ENCODE assay signal across 13 cellular contexts in genomic region chr7:30468041-30468440, GRCh38. TPM values are rescaled to one million over a fixed set of nuclear protein-coding genes. Genes with fewer than 3 reads are reported as not detected.
DNase-seq lines count a peak whose midpoint lies in the region; ATAC-seq, FAIRE-seq and TF ChIP-seq lines count a peak whose summit lies in the region.
"Had no signal": no experiment of that assay in that cellular context is flagged by ENCODE, and none has a peak within 500 bp of the region (broad histone marks: within the 10 kb centered on the region; RNA-seq: fewer than 3 reads in every experiment).

No MANE protein-coding gene starts in this region.

- BruUV-seq in HepG2 (replicated peaks; lab: Mats Ljungman, UMichigan) (no TSS peak), GM12878 (replicated peaks; lab: Mats Ljungman, UMichigan) (no TSS peak)

- POLR2A ChIA-PET in HepG2 (lab: Yijun Ruan, JAX) = no interaction called here
- POLR2A ChIA-PET in GM12878 (lab: Charles Lee) = interaction anchor here (0.6 kb wide), 1 partner anchor 32 kb away, joined by 3 read pairs; no protein-coding TSS in a partner anchor
- POLR2A ChIA-PET in naive thymus-derived CD4-positive, alpha-beta T cell (lab: Charles Lee) = no interaction called here

- H3K27ac ChIP-seq in liver (ENCODE audit: low read depth in 1 of 2, low read length in 2 of 2) (peak overlapping the region; percentile 35 to 62), HepG2 (ENCODE audit: extremely low read length, insufficient read depth, low read length) (no peak overlapping the region), GM12878 (ENCODE audit: control insufficient read depth, insufficient read depth) (no peak overlapping the region), uterus (peak overlapping the region; percentile 85 to 90), dorsolateral prefrontal cortex (peak overlapping the region in 6 of 59 donors; percentile 54 to 85 (median 76))
- H3K27ac ChIP-seq in naive thymus-derived CD4-positive, alpha-beta T cell (ENCODE audit: low read depth, low read length) = no peak overlapping the region
- H3K27ac ChIP-seq: PC-9 had no signal

- H3K27me3 ChIP-seq in liver (ENCODE audit: control insufficient read depth in 4 of 4, insufficient read depth in 4 of 4, low read length in 3 of 4) (no peaks in the 10 kb centered on the region), HepG2 (ENCODE audit: control insufficient read depth in 1 of 2, insufficient read depth in 2 of 2, low read length in 2 of 2) (no peaks in the 10 kb centered on the region), GM12878 (replicated peaks in 1 of 2; ENCODE audit: control insufficient read depth in 2 of 2, insufficient read depth in 2 of 2, low read length in 1 of 2) (no peaks in the 10 kb centered on the region), uterus (no peaks in the 10 kb centered on the region), dorsolateral prefrontal cortex (no peaks in the 10 kb centered on the region)
- H3K27me3 ChIP-seq in naive thymus-derived CD4-positive, alpha-beta T cell (ENCODE audit: control insufficient read depth in 2 of 2, insufficient read depth in 2 of 2, low read length in 2 of 2) = no peaks in the 10 kb centered on the region

- H3K4me2 ChIP-seq in HepG2 (ENCODE audit: low read depth, low read length) (no peak overlapping the region), GM12878 (ENCODE audit: control insufficient read depth, insufficient read depth) (no peak overlapping the region)
- H3K4me2 ChIP-seq: PC-9 had no signal

- in situ Hi-C loops in HepG2 (cut with HindIII; ENCODE audit: extremely low pct_ligation_motif_present, low pct_unique_long_range_greater_than_20kb) = no loop called here
- in situ Hi-C loops in GM12878 (cut with MboI) = no loop called here

- H4K20me1 ChIP-seq in HepG2 (ENCODE audit: insufficient read depth, low read length) (no peaks in the 10 kb centered on the region), GM12878 (ENCODE audit: control insufficient read depth, insufficient read depth) (no peaks in the 10 kb centered on the region)

- intact Hi-C loops in HepG2 (cut with micrococcal nuclease; ENCODE audit: unreplicated experiment) = no loop called here
- intact Hi-C loops in GM12878 (cut with micrococcal nuclease; ENCODE audit: unreplicated experiment) = no loop called here
- intact Hi-C loops in naive thymus-derived CD4-positive, alpha-beta T cell (cut with micrococcal nuclease) = no loop called here
- intact Hi-C loops in uterus (cut with DNase I; ENCODE audit: low total_unique reads) = no loop called here
- intact Hi-C loops in dorsolateral prefrontal cortex (cut with DNase I) = no loop called here

- no peak for DNase-seq in HepG2 (ENCODE audit: low spot score)
- no peak for DNase-seq in GM12878 (ENCODE audit: low read depth, low spot score)
- DNase-seq in naive thymus-derived CD4-positive, alpha-beta T cell = no peak
- no peak for DNase-seq in uterus
- no peak for DNase-seq in HPDE6-E6E7 (ENCODE audit: extremely low spot score)
- no peak for DNase-seq in C1 segment of cervical spinal cord (lab: John Stamatoyannopoulos, UW)
- no peak for DNase-seq in dorsolateral prefrontal cortex
- DNase-seq: amniotic stem cell; effector memory CD4-positive, alpha-beta T cell; NCI-H2171; PC-9 had no signal

- CTCF ChIA-PET in HepG2 (lab: Yijun Ruan, JAX; ENCODE audit: low intra/inter-chr PET ratio, low total read pairs) = no interaction called here
- CTCF ChIA-PET in GM12878 (lab: Yijun Ruan, JAX) = interaction anchor here (0.6 to 1.3 kb wide), 2 partner anchors 9 to 10 kb away, joined by 6 to 7 read pairs; no protein-coding TSS in a partner anchor
- CTCF ChIA-PET in naive thymus-derived CD4-positive, alpha-beta T cell (lab: Charles Lee) = no interaction called here

- SMC1A ChIA-PET in GM12878 (lab: Charles Lee; ENCODE audit: uncharacterized antibody, unreplicated experiment) = interaction anchor here (3.8 kb wide), 1 partner anchor 10 kb away, joined by 15 read pairs; the partner anchor contains the start of gene NOD1

- no peak for TF ChIP-seq POLR2A in HepG2 (IDR thresholded peaks at IDR 0.05; ENCODE audit: insufficient read depth in 1 of 2, low read depth in 2 of 2, low read length in 2 of 2)
- no peak for TF ChIP-seq POLR2A in GM12878 (IDR thresholded peaks at IDR 0.05; ENCODE audit: low read depth, low read length)
- TF ChIP-seq POLR2A in uterus (IDR thresholded peaks at IDR 0.05) = no peak

- 74% methylated on average over 2 of the region's 2 CpGs for WGBS in liver
- 97% methylated on average over 2 of the region's 2 CpGs for WGBS in HepG2 (ENCODE audit: low lambda C conversion rate)
- WGBS in GM12878 (ENCODE audit: insufficient coverage, insufficient replicate concordance, low lambda C conversion rate, missing lambda C conversion rate) = 49% methylated on average over 2 of the region's 2 CpGs

- H3K36me3 ChIP-seq in liver (ENCODE audit: control insufficient read depth in 4 of 4, insufficient read depth in 3 of 4, low read depth in 1 of 4, low read length in 3 of 4) = no peaks in the 10 kb centered on the region
- no peaks in the 10 kb centered on the region for H3K36me3 ChIP-seq in HepG2 (replicated peaks in 1 of 2; ENCODE audit: control insufficient read depth in 1 of 2, insufficient read depth in 2 of 2, low read length in 2 of 2)
- 0 out of 4 replicates have a peak, but pooled peaks cover 0 to 6% of the 10 kb centered on the region in 2 experiments for H3K36me3 ChIP-seq in GM12878 (ENCODE audit: control insufficient read depth in 2 of 2, insufficient read depth in 2 of 2, low read length in 1 of 2)
- H3K36me3 ChIP-seq in naive thymus-derived CD4-positive, alpha-beta T cell (ENCODE audit: control insufficient read depth in 2 of 3, insufficient read depth in 3 of 3, low read length in 3 of 3) = no peaks in the 10 kb centered on the region
- H3K36me3 ChIP-seq in uterus = no peaks in the 10 kb centered on the region

- H3K4me3 ChIP-seq in liver (ENCODE audit: low read depth in 1 of 3, low read length in 3 of 3) = no peak overlapping the region
- no peak overlapping the region for H3K4me3 ChIP-seq in HepG2 (replicated peaks in 1 of 3; ENCODE audit: insufficient read depth in 1 of 3, low read depth in 2 of 3, low read length in 3 of 3)
- H3K4me3 ChIP-seq in GM12878 = no peak overlapping the region
- no peak overlapping the region for H3K4me3 ChIP-seq in naive thymus-derived CD4-positive, alpha-beta T cell (ENCODE audit: low read length)
- no peak overlapping the region for H3K4me3 ChIP-seq in uterus
- no peak overlapping the region for H3K4me3 ChIP-seq in dorsolateral prefrontal cortex
- H3K4me3 ChIP-seq: K562, PC-9 had no signal

- H3K4me1 Mint-ChIP-seq in naive thymus-derived CD4-positive, alpha-beta T cell = peaks cover 47 to 79% (median 58%) of the 10 kb centered on the region in 7 donors

- FAIRE-seq in HepG2 (lab: Jason Lieb, UNC) = no peak
- no peak for FAIRE-seq in GM12878 (lab: Jason Lieb, UNC)
- FAIRE-seq: K562 had no signal

- H3K9ac ChIP-seq in liver (ENCODE audit: low read depth in 1 of 2, low read length in 2 of 2) (no peak overlapping the region), HepG2 (ENCODE audit: insufficient read depth, low read depth, low read length) (no peak overlapping the region), GM12878 (ENCODE audit: control insufficient read depth, insufficient read depth, low read length) (no peak overlapping the region)

- H3K4me1 ChIP-seq in liver (ENCODE audit: control insufficient read depth in 4 of 4, insufficient read depth in 4 of 4, low read length in 3 of 4) (peaks cover 0 to 5% (median 3%) of the 10 kb centered on the region in 4 donors), HepG2 (ENCODE audit: insufficient read depth, low read length) (peaks cover 19% of the 10 kb centered on the region), GM12878 (ENCODE audit: control insufficient read depth, insufficient read depth, low read length) (peaks cover 30% of the 10 kb centered on the region), uterus (peaks cover 13 to 42% of the 10 kb centered on the region in 2 donors)
- peaks cover 4 to 22% of the 10 kb centered on the region in 2 donors for H3K4me1 ChIP-seq in naive thymus-derived CD4-positive, alpha-beta T cell (ENCODE audit: control insufficient read depth in 2 of 2, insufficient read depth in 2 of 2, low read length in 2 of 2)

- H3K36me3 Mint-ChIP-seq in naive thymus-derived CD4-positive, alpha-beta T cell = peaks cover 0 to 31% (median 0%) of the 10 kb centered on the region in 5 donors

- H3K27ac Mint-ChIP-seq in naive thymus-derived CD4-positive, alpha-beta T cell = peak overlapping the region in 5 of 9 donors; percentile 8 to 51 (median 19)

- no peaks in the 10 kb centered on the region for H3K79me2 ChIP-seq in HepG2 (ENCODE audit: insufficient read depth, low read length)
- H3K79me2 ChIP-seq in GM12878 (ENCODE audit: control insufficient read depth, insufficient read depth, low read length) = peaks cover 4% of the 10 kb centered on the region

- no peak overlapping the region for H2AFZ ChIP-seq in HepG2 (ENCODE audit: low read length)
- no peak overlapping the region for H2AFZ ChIP-seq in GM12878 (ENCODE audit: control insufficient read depth, low read depth, low read length)
- H2AFZ ChIP-seq: PC-9 had no signal

- ATAC-seq in HepG2 (no peak), GM12878 (no peak)
- no peak for ATAC-seq in naive thymus-derived CD4-positive, alpha-beta T cell
- ATAC-seq: K562 had no signal

- no peaks in the 10 kb centered on the region for H3K9me3 ChIP-seq in liver (ENCODE audit: control insufficient read depth in 4 of 4, low read length in 3 of 4)
- H3K9me3 ChIP-seq in HepG2 (ENCODE audit: low read length) = no peaks in the 10 kb centered on the region
- no peaks in the 10 kb centered on the region; the same call in 2 of the 3 replicates for H3K9me3 ChIP-seq in GM12878 (replicated peaks; ENCODE audit: control insufficient read depth, insufficient read depth, low read length)
- H3K9me3 ChIP-seq in naive thymus-derived CD4-positive, alpha-beta T cell (ENCODE audit: control insufficient read depth in 2 of 3, low read length in 3 of 3) = no peaks in the 10 kb centered on the region
- no peaks in the 10 kb centered on the region for H3K9me3 ChIP-seq in uterus

- H3K9me3 Mint-ChIP-seq in naive thymus-derived CD4-positive, alpha-beta T cell = peaks cover 0 to 3% (median 0%) of the 10 kb centered on the region in 11 donors

- RAD21 ChIA-PET in GM12878 (lab: Charles Lee; ENCODE audit: unreplicated experiment) = no interaction called here

- TF ChIP-seq EP300 in HepG2 (IDR thresholded peaks at IDR 0.05; ENCODE audit: low read depth in 2 of 2, low read length in 2 of 2) (no peak), HepG2 (CRISPR knock-in tag; IDR thresholded peaks at IDR 0.05; ENCODE audit: borderline replicate concordance) (no peak), GM12878 (IDR thresholded peaks at IDR 0.05; ENCODE audit: borderline replicate concordance in 1 of 2, control insufficient read depth in 1 of 2, low read depth in 2 of 2, low read length in 2 of 2) (no peak)

- H3K4me3 Mint-ChIP-seq in naive thymus-derived CD4-positive, alpha-beta T cell = peak overlapping the region in 3 of 10 donors; percentile 10 to 27 (median 20)

- TF ChIP-seq CTCF in liver (IDR thresholded peaks at IDR 0.05; ENCODE audit: low read depth, low read length, missing input control) = no peak
- no peak for TF ChIP-seq CTCF in HepG2 (CRISPR knock-in tag; IDR thresholded peaks at IDR 0.05)
- no peak for TF ChIP-seq CTCF in GM12878 (IDR thresholded peaks at IDR 0.05 in 2 of 3, conservative IDR thresholded peaks at IDR 0.05 in 1 of 3; ENCODE audit: control insufficient read depth in 2 of 3, extremely low read depth in 1 of 3, insufficient read depth in 1 of 3, low read depth in 3 of 3, low read length in 3 of 3)
- no peak for TF ChIP-seq CTCF in uterus (IDR thresholded peaks at IDR 0.05)
- TF ChIP-seq CTCF in dorsolateral prefrontal cortex (IDR thresholded peaks at IDR 0.05 in 54 of 56, conservative IDR thresholded peaks at IDR 0.05 in 2 of 56; ENCODE audit: low read depth in 1 of 56, partially characterized antibody in 56 of 56) = no peak

- TF ChIP-seq RAD21 in liver (IDR thresholded peaks at IDR 0.05) (no peak), HepG2 (CRISPR knock-in tag; IDR thresholded peaks at IDR 0.05) (no peak), GM12878 (IDR thresholded peaks at IDR 0.05; ENCODE audit: insufficient read depth, low read depth, low read length) (no peak)

- no peaks in the 10 kb centered on the region for H3K27me3 Mint-ChIP-seq in naive thymus-derived CD4-positive, alpha-beta T cell

RNA-seq across cellular contexts. Expression of gene NOD1, which starts 10.5 kb away (rescaled TPM):
- total RNA-seq in liver (1 to 10 TPM; 2.1 to 3.5 TPM), HepG2 (2016; rRNA removed; fragmentation: Illumina TruSeq; extraction: Trizol) (2.9 TPM in 2 replicates), GM12878 (2014; rRNA removed) (8.8 and 9.3 TPM in 2 replicates), GM12878 (2014; rRNA removed; fragmentation: Illumina TruSeq; extraction: Trizol) (8.4 and 9.0 TPM in 2 replicates), GM12878 (2021) (13.7 and 14.6 TPM in 2 replicates), uterus (10 to 100 TPM in 3 of 4 donors, 1 to 10 TPM in 1; 9.2 to 22.1 (median 12.7) TPM), dorsolateral prefrontal cortex (10 to 100 TPM in 8 of 120 experiments, 1 to 10 TPM in 112; 2.5 to 12.4 (median 5.4) TPM)
- polyA plus RNA-seq in liver (1 to 10 TPM; 1.7 to 1.8 TPM), HepG2 (2011; rRNA removed) (1.7 and 1.9 TPM in 2 replicates), GM12878 (2011; rRNA removed) (12.0 and 13.8 TPM in 2 replicates), GM12878 (2014; fragmentation: Illumina TruSeq; extraction: Trizol) (10.7 and 11.5 TPM in 2 replicates), GM12878 (2014; fragmentation: Nextera tagmentation; extraction: Ambion mirVana) (1 to 10 TPM; 1.8 to 2.2 TPM), GM12878 (2014; rRNA removed) (11.3 and 11.6 TPM in 2 replicates), GM12878 (2016; fragmentation: Nextera tagmentation; extraction: Ambion mirVana) (1 to 10 TPM; 6.4 to 8.4 TPM)
- total RNA-seq in HepG2 (2016; cell fraction: cytosol; rRNA removed; fragmentation: Illumina TruSeq; extraction: Trizol; ENCODE audit: low read depth) = 1.6 and 1.8 TPM in 2 replicates
- total RNA-seq in HepG2 (2016; cell fraction: insoluble cytoplasmic fraction; rRNA removed; fragmentation: Illumina TruSeq; extraction: Trizol) = 2.4 and 2.6 TPM in 2 replicates
- 1.7 and 3.3 TPM in 2 replicates for total RNA-seq in HepG2 (2016; cell fraction: membrane; rRNA removed; fragmentation: Illumina TruSeq; extraction: Trizol)
- 4.8 and 4.9 TPM in 2 replicates for total RNA-seq in HepG2 (2016; cell fraction: nucleus; rRNA removed; fragmentation: Illumina TruSeq; extraction: Trizol)
- 1.1 and 1.4 TPM in 2 replicates for polyA plus RNA-seq in HepG2 (2011; cell fraction: cytosol; rRNA removed)
- polyA plus RNA-seq in HepG2 (2011; cell fraction: nucleus; rRNA removed) = 4.1 and 4.3 TPM in 2 replicates
- 0.91 and 1.1 TPM in 2 replicates for polyA plus RNA-seq in HepG2 (2012)
- polyA plus RNA-seq in HepG2 (2016; cell fraction: cytosol; fragmentation: Illumina TruSeq; extraction: Trizol; ENCODE audit: low read depth) = 0.54 and 0.55 TPM in 2 replicates
- 2.1 and 3.1 TPM in 2 replicates for polyA plus RNA-seq in HepG2 (2016; cell fraction: insoluble cytoplasmic fraction; fragmentation: Illumina TruSeq; extraction: Trizol; ENCODE audit: low read depth)
- 1.2 TPM in 2 replicates for polyA plus RNA-seq in HepG2 (2016; cell fraction: membrane; fragmentation: Illumina TruSeq; extraction: Trizol; ENCODE audit: low read depth)
- polyA plus RNA-seq in HepG2 (2016; cell fraction: nucleus; fragmentation: Illumina TruSeq; extraction: Trizol; ENCODE audit: insufficient read depth, low read depth) = 6.7 and 7.0 TPM in 2 replicates
- polyA minus RNA-seq in HepG2 (2011; rRNA and poly(A)+ RNA removed; ENCODE audit: low replicate concordance) = 4.2 and 9.5 TPM in 2 replicates
- 0.97 and 1.1 TPM in 2 replicates for polyA minus RNA-seq in HepG2 (2011; cell fraction: cytosol; rRNA and poly(A)+ RNA removed)
- polyA minus RNA-seq in HepG2 (2011; cell fraction: nucleus; rRNA and poly(A)+ RNA removed) = 4.5 and 5.7 TPM in 2 replicates
- total RNA-seq in GM12878 (2013; cell fraction: nucleolus; rRNA removed) = 71.2 and 81.8 TPM in 2 replicates
- polyA plus RNA-seq in GM12878 (2011; ENCODE audit: low read depth) = 3.5 TPM
- 8.8 and 10.8 TPM in 2 replicates for polyA plus RNA-seq in GM12878 (2011; cell fraction: cytosol; rRNA removed)
- 27.2 and 31.4 TPM in 2 replicates for polyA plus RNA-seq in GM12878 (2011; cell fraction: nucleus; rRNA removed)
- 4.8 and 5.5 TPM in 2 replicates for polyA plus RNA-seq in GM12878 (2012)
- 13.2 and 20.8 TPM in 2 replicates for polyA minus RNA-seq in GM12878 (2011; rRNA and poly(A)+ RNA removed)
- 4.9 and 6.3 TPM in 2 replicates for polyA minus RNA-seq in GM12878 (2011; cell fraction: cytosol; rRNA and poly(A)+ RNA removed)
- 17.0 and 23.8 TPM in 2 replicates for polyA minus RNA-seq in GM12878 (2011; cell fraction: nucleus; rRNA and poly(A)+ RNA removed)
- total RNA-seq in naive thymus-derived CD4-positive, alpha-beta T cell = 10 to 100 TPM; 17.3 to 24.6 (median 19.2) TPM
- 1 to 10 TPM; 6.1 to 6.5 TPM for polyA plus RNA-seq in naive thymus-derived CD4-positive, alpha-beta T cell

RNA-seq across cellular contexts. Expression of gene GGCT, which starts 36.6 kb away (rescaled TPM):
- 10 to 100 TPM; 11.0 to 21.5 TPM for total RNA-seq in liver
- 10 to 100 TPM; 21.2 to 22.5 TPM for polyA plus RNA-seq in liver
- total RNA-seq in HepG2 (2016; rRNA removed; fragmentation: Illumina TruSeq; extraction: Trizol) = 78.3 and 100 TPM in 2 replicates
- total RNA-seq in HepG2 (2016; cell fraction: cytosol; rRNA removed; fragmentation: Illumina TruSeq; extraction: Trizol; ENCODE audit: low read depth) = 39.7 and 45.3 TPM in 2 replicates
- 82.1 and 105 TPM in 2 replicates for total RNA-seq in HepG2 (2016; cell fraction: insoluble cytoplasmic fraction; rRNA removed; fragmentation: Illumina TruSeq; extraction: Trizol)
- 67.8 and 73.9 TPM in 2 replicates for total RNA-seq in HepG2 (2016; cell fraction: membrane; rRNA removed; fragmentation: Illumina TruSeq; extraction: Trizol)
- 32.3 and 39.6 TPM in 2 replicates for total RNA-seq in HepG2 (2016; cell fraction: nucleus; rRNA removed; fragmentation: Illumina TruSeq; extraction: Trizol)
- 14.0 and 19.5 TPM in 2 replicates for polyA plus RNA-seq in HepG2 (2011; rRNA removed)
- polyA plus RNA-seq in HepG2 (2011; cell fraction: cytosol; rRNA removed) = 11.4 and 15.5 TPM in 2 replicates
- 4.5 and 4.6 TPM in 2 replicates for polyA plus RNA-seq in HepG2 (2011; cell fraction: nucleus; rRNA removed)
- polyA plus RNA-seq in HepG2 (2012) = 24.6 and 36.2 TPM in 2 replicates
- polyA plus RNA-seq in HepG2 (2016; cell fraction: cytosol; fragmentation: Illumina TruSeq; extraction: Trizol; ENCODE audit: low read depth) = 46.7 and 63.3 TPM in 2 replicates
- polyA plus RNA-seq in HepG2 (2016; cell fraction: insoluble cytoplasmic fraction; fragmentation: Illumina TruSeq; extraction: Trizol; ENCODE audit: low read depth) = 121 TPM in 2 replicates
- 69.8 and 73.0 TPM in 2 replicates for polyA plus RNA-seq in HepG2 (2016; cell fraction: membrane; fragmentation: Illumina TruSeq; extraction: Trizol; ENCODE audit: low read depth)
- 58.4 and 59.1 TPM in 2 replicates for polyA plus RNA-seq in HepG2 (2016; cell fraction: nucleus; fragmentation: Illumina TruSeq; extraction: Trizol; ENCODE audit: insufficient read depth, low read depth)
- polyA minus RNA-seq in HepG2 (2011; rRNA and poly(A)+ RNA removed; ENCODE audit: low replicate concordance) = 8.0 and 33.3 TPM in 2 replicates
- 5.6 and 6.7 TPM in 2 replicates for polyA minus RNA-seq in HepG2 (2011; cell fraction: cytosol; rRNA and poly(A)+ RNA removed)
- 5.8 and 6.7 TPM in 2 replicates for polyA minus RNA-seq in HepG2 (2011; cell fraction: nucleus; rRNA and poly(A)+ RNA removed)
- total RNA-seq in GM12878 (2013; cell fraction: nucleolus; rRNA removed) = 8.6 and 9.7 TPM in 2 replicates
- 61.5 and 71.9 TPM in 2 replicates for total RNA-seq in GM12878 (2014; rRNA removed)
- 78.9 and 86.1 TPM in 2 replicates for total RNA-seq in GM12878 (2014; rRNA removed; fragmentation: Illumina TruSeq; extraction: Trizol)
- total RNA-seq in GM12878 (2021) = 59.1 and 65.2 TPM in 2 replicates
- 25.1 TPM for polyA plus RNA-seq in GM12878 (2011; ENCODE audit: low read depth)
- polyA plus RNA-seq in GM12878 (2011; rRNA removed) = 57.0 and 91.2 TPM in 2 replicates
- polyA plus RNA-seq in GM12878 (2011; cell fraction: cytosol; rRNA removed) = 26.8 and 36.3 TPM in 2 replicates
- 21.6 and 23.1 TPM in 2 replicates for polyA plus RNA-seq in GM12878 (2011; cell fraction: nucleus; rRNA removed)
- polyA plus RNA-seq in GM12878 (2012) = 52.8 and 53.0 TPM in 2 replicates
- polyA plus RNA-seq in GM12878 (2014; fragmentation: Illumina TruSeq; extraction: Trizol) = 87.6 and 115 TPM in 2 replicates
- 100 to 1,000 TPM; 168 to 215 TPM for polyA plus RNA-seq in GM12878 (2014; fragmentation: Nextera tagmentation; extraction: Ambion mirVana)
- 92.7 and 96.9 TPM in 2 replicates for polyA plus RNA-seq in GM12878 (2014; rRNA removed)
- 100 to 1,000 TPM; 108 to 112 TPM for polyA plus RNA-seq in GM12878 (2016; fragmentation: Nextera tagmentation; extraction: Ambion mirVana)
- 5.9 and 10.8 TPM in 2 replicates for polyA minus RNA-seq in GM12878 (2011; rRNA and poly(A)+ RNA removed)
- 8.7 and 10.1 TPM in 2 replicates for polyA minus RNA-seq in GM12878 (2011; cell fraction: cytosol; rRNA and poly(A)+ RNA removed)
- polyA minus RNA-seq in GM12878 (2011; cell fraction: nucleus; rRNA and poly(A)+ RNA removed) = 9.2 and 13.8 TPM in 2 replicates
- total RNA-seq in naive thymus-derived CD4-positive, alpha-beta T cell = 10 to 100 TPM in 4 of 5 experiments, 1 to 10 TPM in 1; 9.5 to 39.2 (median 10.8) TPM
- 10 to 100 TPM; 18.9 to 30.0 TPM for polyA plus RNA-seq in naive thymus-derived CD4-positive, alpha-beta T cell
- total RNA-seq in uterus = 10 to 100 TPM in 3 of 4 donors, 1 to 10 TPM in 1; 4.9 to 35.9 (median 21.3) TPM
- 10 to 100 TPM; 14.1 to 56.5 (median 30.5) TPM for total RNA-seq in dorsolateral prefrontal cortex

Comparison
In these comparisons a context has a peak if more than half of its experiments do, and no peak if none do; other contexts are left out.
1. H3K27ac ChIP-seq: peak in liver (2 of 2) and uterus (2 of 2); none in HepG2 (single experiment), GM12878 (single experiment) and naive thymus-derived CD4-positive, alpha-beta T cell (single experiment).